Comparison of ENCODE assay signal across 27 cellular contexts in the genomic region with DNA sequence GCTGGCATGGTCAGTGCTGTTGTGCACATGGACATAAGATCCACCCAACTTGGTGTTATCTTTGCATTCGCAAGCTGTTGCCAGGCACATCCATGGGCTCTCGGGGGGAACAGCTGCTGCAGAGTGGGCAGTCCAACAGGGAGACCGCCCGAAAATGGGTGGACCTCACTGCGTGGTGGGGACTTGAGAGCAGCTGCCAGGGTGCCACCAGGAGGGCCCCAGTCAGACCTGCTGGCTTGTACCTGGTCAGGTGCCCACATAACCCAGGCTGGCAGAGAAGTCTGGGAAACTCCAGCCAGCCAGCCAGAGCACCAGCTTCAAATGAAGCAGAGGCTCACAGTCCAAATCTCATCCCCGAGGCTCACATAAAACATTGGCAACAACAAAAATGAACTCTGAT.
"Had no signal": no experiment of that assay in that cellular context is flagged by ENCODE, and none has a peak within 500 bp of the region (broad histone marks: within the 10 kb centered on the region; RNA-seq: fewer than 3 reads in every experiment).

No MANE protein-coding gene starts in this region.

- H3K27ac ChIP-seq: epithelial cell of prostate, foreskin keratinocyte, gastroesophageal sphincter, left lung, prostate gland, sigmoid colon, thoracic aorta, tibial nerve, upper lobe of right lung, uterus had no signal

- DNase-seq: dorsolateral prefrontal cortex; effector CD4-positive, alpha-beta T cell; foreskin keratinocyte; hypothalamus; immature natural killer cell; islet precursor cell; mammary epithelial cell; mesendoderm; midbrain; nephron progenitor cell; nucleus accumbens; sigmoid colon; stimulated activated CD4-positive, alpha-beta T cell treated with anti-CD3 and anti-CD28 coated beads, Interleukin-2, amount 100 ng/mL, for 24 hours; stimulated activated CD4-positive, alpha-beta T cell treated with anti-CD3 and anti-CD28 coated beads, Interleukin-4, amount 100 ng/mL, for 24 hours; stimulated activated naive CD8-positive, alpha-beta T cell treated with anti-CD3 and anti-CD28 coated beads, Interleukin-15, Interleukin-2, amounts not matched to agents 100 U/mL and 50 U/mL, for 24 hours; upper lobe of right lung; uterus had no signal

- H3K4me3 ChIP-seq: dorsolateral prefrontal cortex, gastroesophageal sphincter, left lung, prostate gland, sigmoid colon, thoracic aorta, tibial nerve, upper lobe of right lung, uterus had no signal

- H3K27me3 ChIP-seq: dorsolateral prefrontal cortex, foreskin keratinocyte, gastroesophageal sphincter, left lung, sigmoid colon, tibial nerve, upper lobe of right lung, uterus had no signal

- H3K27me3 Mint-ChIP-seq: naive thymus-derived CD8-positive, alpha-beta T cell; stimulated activated memory B cell treated with anti-CD40 and anti-IgM and Interleukin-4, amounts not matched to agents 10 μg/mL and 1 μg/mL and 100 μg/mL, for 72 hours had no signal

- H3K36me3 ChIP-seq: prostate gland, uterus had no signal

- H3K4me3 Mint-ChIP-seq: immature natural killer cell; naive thymus-derived CD8-positive, alpha-beta T cell; nephron progenitor cell; stimulated activated memory B cell treated with anti-CD40 and anti-IgM and Interleukin-4, amounts not matched to agents 10 μg/mL and 1 μg/mL and 100 μg/mL, for 72 hours had no signal

- H3K9me3 Mint-ChIP-seq: immature natural killer cell; naive thymus-derived CD8-positive, alpha-beta T cell; nephron progenitor cell; stimulated activated memory B cell treated with anti-CD40 and anti-IgM and Interleukin-4, amounts not matched to agents 10 μg/mL and 1 μg/mL and 100 μg/mL, for 72 hours had no signal

- ATAC-seq: esophagus mucosa; foreskin keratinocyte; gastroesophageal sphincter; left lung; naive thymus-derived CD8-positive, alpha-beta T cell; right cardiac atrium; stimulated activated memory B cell treated with anti-CD40 and anti-IgM and Interleukin-4, amounts not matched to agents 10 μg/mL and 1 μg/mL and 100 μg/mL, for 72 hours; stimulated activated naive CD8-positive, alpha-beta T cell treated with anti-CD3 and anti-CD28 coated beads, Interleukin-15, Interleukin-2, amounts not matched to agents 100 U/mL and 50 U/mL, for 24 hours; upper lobe of right lung had no signal

- H3K4me1 Mint-ChIP-seq: stimulated activated memory B cell treated with anti-CD40 and anti-IgM and Interleukin-4, amounts not matched to agents 10 μg/mL and 1 μg/mL and 100 μg/mL, for 72 hours had no signal

- H3K4me1 ChIP-seq: foreskin keratinocyte, prostate gland, uterus had no signal

- H3K9me3 ChIP-seq: gastroesophageal sphincter, left lung, prostate gland, sigmoid colon, thoracic aorta, tibial nerve, upper lobe of right lung, uterus had no signal

- H3K27ac Mint-ChIP-seq: nephron progenitor cell; stimulated activated memory B cell treated with anti-CD40 and anti-IgM and Interleukin-4, amounts not matched to agents 10 μg/mL and 1 μg/mL and 100 μg/mL, for 72 hours had no signal
